Comparison of ENCODE assay signal across 7 cellular contexts in the genomic region with DNA sequence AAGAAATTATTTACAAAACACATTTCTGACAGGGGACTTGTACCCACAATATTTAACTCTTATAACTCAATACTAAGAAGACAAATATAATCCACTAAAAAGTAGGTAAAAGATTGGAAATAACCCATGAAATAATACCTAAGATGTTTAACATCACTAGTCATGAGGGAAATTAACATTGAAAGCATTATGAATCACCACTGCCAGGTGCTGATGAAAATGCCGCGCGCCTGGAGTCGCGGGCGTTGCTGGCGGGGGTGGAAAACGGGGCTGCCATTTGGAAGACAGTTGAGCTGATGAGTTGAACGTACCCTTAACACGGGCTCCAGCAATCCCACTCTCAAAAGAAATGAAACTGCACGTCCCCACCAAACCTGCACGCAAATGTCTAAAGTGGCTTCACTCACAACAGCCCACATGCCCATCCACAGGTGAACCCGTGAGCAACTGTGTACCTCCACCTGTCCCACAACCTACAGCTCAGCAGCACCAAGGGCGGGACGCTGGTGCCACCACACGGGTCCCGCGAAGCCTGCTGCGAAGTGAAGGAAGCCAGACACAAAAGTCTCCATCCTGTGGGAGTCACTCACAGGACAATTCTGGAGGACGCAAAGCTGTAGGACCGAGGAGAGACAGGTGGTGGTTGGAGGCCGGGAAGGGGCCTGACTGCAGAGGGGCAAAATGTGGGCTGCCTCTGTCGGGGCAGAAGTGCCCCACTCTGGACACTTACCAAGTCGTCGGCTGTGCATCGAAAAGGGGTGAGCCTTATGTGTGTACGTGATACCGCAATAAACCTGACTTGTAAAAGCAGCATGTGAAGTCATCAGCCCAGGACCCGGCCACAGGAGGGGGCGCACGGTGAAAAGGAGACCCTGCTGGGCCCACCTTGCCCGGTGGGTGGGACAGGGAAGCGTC.
DNase-seq lines count a peak whose midpoint lies in the region; ATAC-seq and TF ChIP-seq lines count a peak whose summit lies in the region.
"Not testable (repeated sequence)": the region's sequence is repeated elsewhere in the genome, so short reads cannot be mapped to it uniquely, and the experiment has no call there.

No MANE protein-coding gene starts in this region.

- CTCF ChIA-PET in activated B cell treated with CpG ODN at 0.5 μM for 24 hours (lab: Charles Lee), result not testable (repeated sequence)

- not testable (repeated sequence) for H3K9me3 ChIP-seq in right atrium auricular region, upper lobe of right lung

- H3K9me3 Mint-ChIP-seq in activated B cell treated with CpG ODN at 0.5 μM for 24 hours, result not testable (repeated sequence)

- not testable (repeated sequence) for H3K4me3 ChIP-seq in H7 (ENCODE audit: insufficient read depth, low read depth, low read length); right atrium auricular region; upper lobe of right lung

- not testable (repeated sequence) for ATAC-seq in activated B cell treated with CpG ODN at 0.5 μM for 24 hours (ENCODE audit: low read depth); sciatic nerve; upper lobe of right lung

- DNase-seq in H7 (peak; percentile 21), activated B cell treated with CpG ODN at 0.5 μM for 24 hours (peak; percentile 12), caudate nucleus (lab: John Stamatoyannopoulos, UW) (peak in 33 of 61 donors; percentile 5 to 73 (median 36)), right atrium auricular region (ENCODE audit: low spot score) (peak; percentile 52), mesenteric fat pad (ENCODE audit: low spot score) (peak; percentile 81), sciatic nerve (ENCODE audit: low spot score) (peak; percentile 52), upper lobe of right lung (peak; percentile 40)

- H3K4me1 ChIP-seq in right atrium auricular region, upper lobe of right lung: not testable (repeated sequence)

- not testable (repeated sequence) for H3K27ac ChIP-seq in caudate nucleus (ENCODE audit: low read depth, low read length); right atrium auricular region; upper lobe of right lung

- not testable (repeated sequence) for H3K4me1 Mint-ChIP-seq in activated B cell treated with CpG ODN at 0.5 μM for 24 hours

- H3K36me3 ChIP-seq in H7 (replicated peaks; ENCODE audit: control insufficient read depth, insufficient read depth, low read length); right atrium auricular region; upper lobe of right lung: not testable (repeated sequence)

- POLR2A ChIA-PET in activated B cell treated with CpG ODN at 0.5 μM for 24 hours (lab: Charles Lee), result not testable (repeated sequence)

- H3K4me3 Mint-ChIP-seq in activated B cell treated with CpG ODN at 0.5 μM for 24 hours, result not testable (repeated sequence)

- not testable (repeated sequence) for H3K27me3 Mint-ChIP-seq in activated B cell treated with CpG ODN at 0.5 μM for 24 hours

- H3K27me3 ChIP-seq in H7 (ENCODE audit: control insufficient read depth, insufficient read depth, low read length); right atrium auricular region; upper lobe of right lung: not testable (repeated sequence)

- not testable (repeated sequence) for TF ChIP-seq CTCF in activated B cell treated with CpG ODN at 0.5 μM for 24 hours (IDR thresholded peaks at IDR 0.05); right atrium auricular region (IDR thresholded peaks at IDR 0.05); upper lobe of right lung (IDR thresholded peaks at IDR 0.05)

- intact Hi-C loops in activated B cell treated with CpG ODN at 0.5 μM for 24 hours (cut with micrococcal nuclease); sciatic nerve (cut with DNase I); upper lobe of right lung (cut with DNase I): not testable (repeated sequence)

- not testable (repeated sequence) for H3K27ac Mint-ChIP-seq in activated B cell treated with CpG ODN at 0.5 μM for 24 hours

- H3K36me3 Mint-ChIP-seq in activated B cell treated with CpG ODN at 0.5 μM for 24 hours (ENCODE audit: low read depth), result not testable (repeated sequence)

Comparison
In these comparisons a context has a peak if more than half of its experiments do, and no peak if none do; other contexts are left out.
1. DNase-seq: peak in every context shown above with its lines; median percentile 81 in mesenteric fat pad; 52 in right atrium auricular region; 52 in sciatic nerve; 40 in upper lobe of right lung; 36 in caudate nucleus; 21 in H7; 12 in activated B cell treated with CpG ODN at 0.5 μM for 24 hours.